ENCODE assay signal across 8 cellular contexts in genomic region chr1:160204526-160205241, GRCh38. TPM values are rescaled to one million over a fixed set of nuclear protein-coding genes. Genes with fewer than 3 reads are reported as not detected.
DNase-seq lines count a peak whose midpoint lies in the region; ATAC-seq and TF ChIP-seq lines count a peak whose summit lies in the region.

No MANE protein-coding gene starts in this region.

- intact Hi-C loops in Right ventricle myocardium inferior (cut with DNase I), result loop anchor here (5.0 kb wide), 2 partner anchors 38 to 87 kb away; partner anchors contain the start of gene ATP1A2
- intact Hi-C loops in Panc1 (cut with micrococcal nuclease; ENCODE audit: unreplicated experiment), result no loop called here
- intact Hi-C loops in prostate gland (cut with DNase I), result loop anchor here (10.0 kb wide), 1 partner anchor 170 kb away; no protein-coding TSS in a partner anchor

- whole genome bisulfite sequencing in prostate gland, result 23% methylated on average over 7 of the region's 7 CpGs

- H3K27ac ChIP-seq in cardiac muscle cell (peak overlapping the region; percentile 27), Panc1 (ENCODE audit: low read length) (peak overlapping the region; percentile 83), epithelial cell of prostate (peak overlapping the region; percentile 94), prostate gland (peak overlapping the region; percentile 90 to 93)

- H3K27me3 ChIP-seq in cardiac muscle cell (no peaks in the 10 kb centered on the region), Panc1 (ENCODE audit: control insufficient read depth, insufficient read depth, low read length) (no peaks in the 10 kb centered on the region), prostate gland (replicated peaks; ENCODE audit: insufficient read depth) (no peaks in the 10 kb centered on the region)

- H3K36me3 ChIP-seq in cardiac muscle cell (no peaks in the 10 kb centered on the region), Panc1 (ENCODE audit: control insufficient read depth, insufficient read depth, low read length) (no peaks in the 10 kb centered on the region), prostate gland (no peaks in the 10 kb centered on the region)

- ATAC-seq in Right ventricle myocardium inferior, result no peak
- ATAC-seq in HG02763 (IDR thresholded peaks at IDR 0.05; ENCODE audit: unreplicated experiment), result peak; percentile 69
- peak; percentile 16; the same call in 1 of the 2 replicates for ATAC-seq in Panc1

- TF ChIP-seq POLR2A in prostate gland (IDR thresholded peaks at IDR 0.05), result no peak

- TF ChIP-seq CTCF in cardiac muscle cell (IDR thresholded peaks at IDR 0.05; ENCODE audit: low read depth, low read length), result no peak
- TF ChIP-seq CTCF in Panc1 (IDR thresholded peaks at IDR 0.05), result no peak
- TF ChIP-seq CTCF in prostate gland (IDR thresholded peaks at IDR 0.05), result no peak

- DNase-seq in cardiac muscle cell (ENCODE audit: low read depth in 1 of 2, low spot score in 1 of 2) (no peak), Right ventricle myocardium inferior (ENCODE audit: missing footprints) (no peak), Panc1 (ENCODE audit: low read depth, low spot score) (no peak), epithelial cell of prostate (ENCODE audit: low read depth, low spot score) (no peak), prostate gland (ENCODE audit: low spot score) (no peak), NCI-H1092 treated with DMSO at 0.1 percent for 48 hours (lab: John Stamatoyannopoulos, UW) (no peak), hepatic stellate cell (ENCODE audit: low spot score) (no peak)

- CTCF ChIA-PET in Panc1 (lab: Charles Lee), result no interaction called here

- H3K4me1 ChIP-seq in cardiac muscle cell (ENCODE audit: low read depth) (peaks cover 39% of the 10 kb centered on the region), Panc1 (ENCODE audit: control insufficient read depth, insufficient read depth, low read length) (peaks cover 15% of the 10 kb centered on the region), prostate gland (replicated peaks) (peaks cover 13% of the 10 kb centered on the region)

- H3K4me3 ChIP-seq in cardiac muscle cell (peak overlapping the region; percentile 100), Panc1 (ENCODE audit: low read depth in 2 of 2, low read length in 2 of 2) (peak overlapping the region; percentile 33 to 61), prostate gland (peak overlapping the region; percentile 88 to 91)

- POLR2A ChIA-PET in Panc1 (lab: Charles Lee), result no interaction called here

- BruUV-seq in Panc1 (replicated peaks; lab: Mats Ljungman, UMichigan), result no TSS peak

- in situ Hi-C loops in Panc1 (cut with HindIII; ENCODE audit: low pct_unique_long_range_greater_than_20kb, low sequenced_read_pairs), result no loop called here

- H3K9me3 ChIP-seq in cardiac muscle cell (ENCODE audit: low read depth), result no peaks in the 10 kb centered on the region
- no peaks in the 10 kb centered on the region for H3K9me3 ChIP-seq in Panc1 (ENCODE audit: control insufficient read depth, insufficient read depth, low read depth, low read length)
- H3K9me3 ChIP-seq in prostate gland, result no peaks in the 10 kb centered on the region

RNA-seq across cellular contexts. Expression of gene PEA15, which starts 0.5 kb away (rescaled TPM):
- 112 and 194 TPM in 2 replicates for total RNA-seq in cardiac muscle cell
- 64.5 and 93.2 TPM in 2 replicates for polyA plus RNA-seq in cardiac muscle cell
- total RNA-seq in Right ventricle myocardium inferior, result 283 TPM
- total RNA-seq in Panc1 (2021; ENCODE audit: unreplicated experiment), result 94.3 TPM
- 86.3 TPM for polyA plus RNA-seq in Panc1 (2012; ENCODE audit: insufficient read length)
- total RNA-seq in prostate gland, result 100 to 1,000 TPM in 1 of 2 donors, 10 to 100 TPM in 1; 50.4 to 184 TPM

RNA-seq across cellular contexts. Expression of gene CASQ1, which starts 14.3 kb away (rescaled TPM):
- total RNA-seq in cardiac muscle cell (21.4 and 28.3 TPM in 2 replicates), Right ventricle myocardium inferior (27.0 TPM), Panc1 (2021; ENCODE audit: unreplicated experiment) (not detected), prostate gland (1 to 10 TPM; 1.2 to 3.0 TPM)
- 22.5 and 23.6 TPM in 2 replicates for polyA plus RNA-seq in cardiac muscle cell
- not detected for polyA plus RNA-seq in Panc1 (2012; ENCODE audit: insufficient read length)

RNA-seq across cellular contexts. Expression of gene ATP1A4, which starts 53.3 kb away (rescaled TPM):
- total RNA-seq in cardiac muscle cell (0.57 TPM in 1 of 2 replicates, not detected in the other), Right ventricle myocardium inferior (not detected), Panc1 (2021; ENCODE audit: unreplicated experiment) (not detected), prostate gland (1 to 10 TPM; 2.8 to 5.2 TPM)
- polyA plus RNA-seq in cardiac muscle cell, result 0.16 and 0.21 TPM in 2 replicates
- polyA plus RNA-seq in Panc1 (2012; ENCODE audit: insufficient read length), result not detected

RNA-seq across cellular contexts. Expression of gene DCAF8, which starts 57.7 kb away (rescaled TPM):
- 122 and 210 TPM in 2 replicates for total RNA-seq in cardiac muscle cell
- 151 and 176 TPM in 2 replicates for polyA plus RNA-seq in cardiac muscle cell
- 142 TPM for total RNA-seq in Right ventricle myocardium inferior
- 127 TPM for total RNA-seq in Panc1 (2021; ENCODE audit: unreplicated experiment)
- 103 TPM for polyA plus RNA-seq in Panc1 (2012; ENCODE audit: insufficient read length)
- total RNA-seq in prostate gland, result 100 to 1,000 TPM; 133 to 172 TPM

Comparison
In these comparisons a context has a peak if more than half of its experiments do, and no peak if none do; other contexts are left out.
1. H3K27ac ChIP-seq: peak in every context shown above with its lines; median percentile 94 in epithelial cell of prostate; 92 in prostate gland; 83 in Panc1; 27 in cardiac muscle cell.
2. H3K4me3 ChIP-seq: peak in every context shown above with its lines; median percentile 100 in cardiac muscle cell; 90 in prostate gland; 47 in Panc1.